Comparison of ENCODE assay signal across 14 cellular contexts in genomic region chr22:41352058-41352457, GRCh38. TPM values are rescaled to one million over a fixed set of nuclear protein-coding genes. Genes with fewer than 3 reads are reported as not detected.
DNase-seq lines count a peak whose midpoint lies in the region; ATAC-seq and TF ChIP-seq lines count a peak whose summit lies in the region.
"Had no signal": no experiment of that assay in that cellular context is flagged by ENCODE, and none has a peak within 500 bp of the region (broad histone marks: within the 10 kb centered on the region; RNA-seq: fewer than 3 reads in every experiment).

No MANE protein-coding gene starts in this region.

- TF ChIP-seq POLR2A in sigmoid colon (IDR thresholded peaks at IDR 0.05) (no peak), transverse colon (IDR thresholded peaks at IDR 0.05) (no peak)

- peaks cover 38 to 100% (median 77%) of the 10 kb centered on the region in 4 donors for H3K36me3 ChIP-seq in sigmoid colon
- peaks cover 0 to 24% (median 9%) of the 10 kb centered on the region in 4 donors for H3K36me3 ChIP-seq in transverse colon

- peak overlapping the region in 1 of 4 donors; percentile 27 for H3K27ac ChIP-seq in sigmoid colon
- H3K27ac ChIP-seq in transverse colon: no peak overlapping the region

- ATAC-seq in HG03342 (IDR thresholded peaks at IDR 0.05; ENCODE audit: unreplicated experiment) (no peak), HG03175 (IDR thresholded peaks at IDR 0.05; ENCODE audit: unreplicated experiment) (no peak)
- ATAC-seq: activated CD4-positive, CD25-positive, alpha-beta regulatory T cell treated with anti-CD3 and anti-CD28 coated beads, Interleukin-2, amount 50 U/mL, for 24 hours had no signal

- no peak for TF ChIP-seq CTCF in fibroblast of the aortic adventitia (IDR thresholded peaks at IDR 0.05; ENCODE audit: insufficient read depth, low read length)
- TF ChIP-seq CTCF in sigmoid colon (IDR thresholded peaks at IDR 0.05): no peak
- no peak for TF ChIP-seq CTCF in transverse colon (IDR thresholded peaks at IDR 0.05)

- DNase-seq in GM03348 (ENCODE audit: low spot score) (peak; percentile 85), RKO (ENCODE audit: low spot score) (peak; percentile 33), fibroblast of the aortic adventitia (ENCODE audit: low read depth) (peak; percentile 55), sigmoid colon (peak; percentile 65), transverse colon (no peak)
- no peak for DNase-seq in activated naive CD4-positive, alpha-beta T cell treated with Interleukin-2 at 50 U/mL for 16 hours
- DNase-seq: cerebellar nuclear complex, glutamatergic neuron, NCI-H1092 treated with DMSO at 0.1 percent for 48 hours, NCI-H526 treated with DMSO at 0.1 percent for 48 hours, posterior cingulate gyrus had no signal

- intact Hi-C loops in sigmoid colon (cut with DNase I): no loop called here
- intact Hi-C loops in transverse colon (cut with DNase I; ENCODE audit: low total_unique reads): no loop called here

- no peak for TF ChIP-seq EP300 in sigmoid colon (IDR thresholded peaks at IDR 0.05)
- TF ChIP-seq EP300 in transverse colon (IDR thresholded peaks at IDR 0.05; ENCODE audit: low read depth): no peak

- H3K27me3 ChIP-seq in sigmoid colon (no peaks in the 10 kb centered on the region), transverse colon (no peaks in the 10 kb centered on the region)

- in situ Hi-C loops in transverse colon (cut with MboI; ENCODE audit: low pct_ligation_motif_present in 1 of 4, low pct_unique_long_range_greater_than_20kb in 1 of 4, low sequenced_read_pairs in 3 of 4): no loop called here

- H3K9me3 ChIP-seq in sigmoid colon: no peaks in the 10 kb centered on the region
- no peaks in the 10 kb centered on the region for H3K9me3 ChIP-seq in transverse colon

- H3K4me1 ChIP-seq in sigmoid colon (no peaks in the 10 kb centered on the region), transverse colon (peaks cover 0 to 9% (median 2%) of the 10 kb centered on the region in 4 donors)

- 66 to 76% methylated on average over 6 of the region's 6 CpGs for WGBS in sigmoid colon, 2 donors
- WGBS in transverse colon (ENCODE audit: low coverage in 1 of 2), 2 donors: 64 to 71% methylated on average over 5 to 6 of the region's 6 CpGs

- H3K4me3 ChIP-seq in fibroblast of the aortic adventitia (ENCODE audit: low read depth, low read length) (no peak overlapping the region), sigmoid colon (no peak overlapping the region), transverse colon (no peak overlapping the region)

RNA-seq across cellular contexts. Expression of gene TEF, which starts 29.7 kb away (rescaled TPM):
- total RNA-seq in fibroblast of the aortic adventitia (ENCODE audit: low replicate concordance) (14.8 and 17.4 TPM in 2 replicates), sigmoid colon (10 to 100 TPM; 21.3 to 30.3 (median 24.8) TPM), transverse colon (10 to 100 TPM; 22.9 to 47.9 (median 34.0) TPM)
- 10 to 100 TPM; 12.6 to 14.8 (median 14.4) TPM for polyA plus RNA-seq in sigmoid colon

RNA-seq across cellular contexts. Expression of gene ZC3H7B, which starts 50.7 kb away (rescaled TPM):
- 33.3 and 45.9 TPM in 2 replicates for total RNA-seq in fibroblast of the aortic adventitia (ENCODE audit: low replicate concordance)
- 10 to 100 TPM; 20.1 to 32.2 (median 25.8) TPM for total RNA-seq in sigmoid colon
- 10 to 100 TPM; 13.2 to 43.3 (median 15.7) TPM for polyA plus RNA-seq in sigmoid colon
- 10 to 100 TPM; 29.5 to 43.6 (median 35.7) TPM for total RNA-seq in transverse colon

Comparison
In these comparisons a context has a peak if more than half of its experiments do, and no peak if none do; other contexts are left out.
1. DNase-seq: peak in GM03348 (single experiment), RKO (single experiment), fibroblast of the aortic adventitia (single experiment) and sigmoid colon (single experiment); none in transverse colon (single experiment) and activated naive CD4-positive, alpha-beta T cell treated with Interleukin-2 at 50 U/mL for 16 hours (single experiment).